ENCODE assay signal across 10 cellular contexts in genomic region chr1:197198333-197198732, GRCh38. TPM values are rescaled to one million over a fixed set of nuclear protein-coding genes. Genes with fewer than 3 reads are reported as not detected.
DNase-seq lines count a peak whose midpoint lies in the region; ATAC-seq and TF ChIP-seq lines count a peak whose summit lies in the region.
"Had no signal": no experiment of that assay in that cellular context is flagged by ENCODE, and none has a peak within 500 bp of the region (broad histone marks: within the 10 kb centered on the region; RNA-seq: fewer than 3 reads in every experiment).

No MANE protein-coding gene starts in this region.

- POLR2A ChIA-PET in activated CD4-positive, alpha-beta T cell treated with anti-CD3 and anti-CD28 coated beads, Interleukin-2, amount 10 ng/mL, durations not matched to agents 7 days and 5 days (lab: Charles Lee) = no interaction called here

- peak overlapping the region; percentile 87 for H3K4me3 ChIP-seq in WI38 (ENCODE audit: low read depth, low read length)
- peak overlapping the region; percentile 91 for H3K4me3 ChIP-seq in fibroblast of villous mesenchyme (ENCODE audit: low read depth, low read length)
- H3K4me3 ChIP-seq in skeletal muscle tissue (ENCODE audit: low read length in 3 of 3) = peak overlapping the region; percentile 6 to 96 (median 14)

- H3K9ac ChIP-seq in skeletal muscle tissue (ENCODE audit: low read depth in 1 of 3, low read length in 3 of 3) = no peak overlapping the region

- peaks cover 10 to 31% (median 13%) of the 10 kb centered on the region in 3 donors for H3K4me1 ChIP-seq in skeletal muscle tissue (ENCODE audit: control insufficient read depth in 3 of 3, insufficient read depth in 3 of 3, low read length in 3 of 3)

- peak overlapping the region; percentile 93 for H3K4me3 Mint-ChIP-seq in activated CD4-positive, alpha-beta T cell treated with anti-CD3 and anti-CD28 coated beads, Interleukin-2, amount 10 ng/mL, durations not matched to agents 7 days and 5 days

- H3K4me1 Mint-ChIP-seq in activated CD4-positive, alpha-beta T cell treated with anti-CD3 and anti-CD28 coated beads, Interleukin-2, amount 10 ng/mL, durations not matched to agents 7 days and 5 days = peaks cover 64% of the 10 kb centered on the region

- H3K27ac ChIP-seq in skeletal muscle tissue (ENCODE audit: low read depth, low read length) = no peak overlapping the region

- peaks cover 17% of the 10 kb centered on the region for H3K36me3 Mint-ChIP-seq in activated CD4-positive, alpha-beta T cell treated with anti-CD3 and anti-CD28 coated beads, Interleukin-2, amount 10 ng/mL, durations not matched to agents 7 days and 5 days (ENCODE audit: low read depth)

- CTCF ChIA-PET in activated CD4-positive, alpha-beta T cell treated with anti-CD3 and anti-CD28 coated beads, Interleukin-2, amount 10 ng/mL, durations not matched to agents 7 days and 5 days (lab: Charles Lee) = no interaction called here

- no peak for DNase-seq in activated CD4-positive, alpha-beta T cell treated with anti-CD3 and anti-CD28 coated beads, Interleukin-2, amount 10 ng/mL, durations not matched to agents 7 days and 5 days
- DNase-seq in activated CD4-positive, alpha-beta T cell treated with anti-CD3 and anti-CD28 coated beads for 4 hours = no peak
- no peak for DNase-seq in fibroblast of villous mesenchyme (ENCODE audit: low read depth)
- DNase-seq in activated gamma-delta T cell treated with Interleukin-2 at 50 U/mL for 16 hours = no peak
- DNase-seq in NCI-H2227 treated with DMSO at 0.1 percent for 48 hours (lab: John Stamatoyannopoulos, UW) = no peak
- DNase-seq: anterior cingulate cortex, NCI-H1436 had no signal

- no peaks in the 10 kb centered on the region for H3K9me3 ChIP-seq in skeletal muscle tissue (ENCODE audit: control insufficient read depth in 3 of 3, low read length in 3 of 3)

- no peaks in the 10 kb centered on the region for H3K27me3 ChIP-seq in skeletal muscle tissue (ENCODE audit: control insufficient read depth in 3 of 3, insufficient read depth in 3 of 3, low read length in 3 of 3)

- no peaks in the 10 kb centered on the region for H3K36me3 ChIP-seq in skeletal muscle tissue (ENCODE audit: control insufficient read depth in 3 of 3, insufficient read depth in 3 of 3, low read length in 3 of 3)

- no peak for ATAC-seq in GM21529 (IDR thresholded peaks at IDR 0.05; ENCODE audit: unreplicated experiment)

- no peaks in the 10 kb centered on the region for H3K9me3 Mint-ChIP-seq in activated CD4-positive, alpha-beta T cell treated with anti-CD3 and anti-CD28 coated beads, Interleukin-2, amount 10 ng/mL, durations not matched to agents 7 days and 5 days

- H3K27ac Mint-ChIP-seq in activated CD4-positive, alpha-beta T cell treated with anti-CD3 and anti-CD28 coated beads, Interleukin-2, amount 10 ng/mL, durations not matched to agents 7 days and 5 days = no peak overlapping the region

- TF ChIP-seq CTCF in WI38 (IDR thresholded peaks at IDR 0.05; ENCODE audit: low read depth, low read length) (no peak), fibroblast of villous mesenchyme (IDR thresholded peaks at IDR 0.05; ENCODE audit: insufficient read depth, low read depth, low read length) (no peak)

- no peaks in the 10 kb centered on the region for H3K27me3 Mint-ChIP-seq in activated CD4-positive, alpha-beta T cell treated with anti-CD3 and anti-CD28 coated beads, Interleukin-2, amount 10 ng/mL, durations not matched to agents 7 days and 5 days

RNA-seq across cellular contexts. Expression of gene ZBTB41, which starts 2.8 kb away (rescaled TPM):
- total RNA-seq in activated CD4-positive, alpha-beta T cell treated with anti-CD3 and anti-CD28 coated beads, Interleukin-2, amount 10 ng/mL, durations not matched to agents 7 days and 5 days = 1 to 10 TPM; 6.2 to 7.0 TPM
- total RNA-seq in fibroblast of villous mesenchyme = 18.4 and 32.0 TPM in 2 replicates
- 9.9 TPM for total RNA-seq in skeletal muscle tissue

RNA-seq across cellular contexts. Expression of gene ASPM, which starts 51.9 kb away (rescaled TPM):
- total RNA-seq in activated CD4-positive, alpha-beta T cell treated with anti-CD3 and anti-CD28 coated beads, Interleukin-2, amount 10 ng/mL, durations not matched to agents 7 days and 5 days = 100 to 1,000 TPM in 1 of 2 experiments, 10 to 100 TPM in 1; 92.8 to 104 TPM
- total RNA-seq in fibroblast of villous mesenchyme (19.6 and 43.6 TPM in 2 replicates), skeletal muscle tissue (5.7 TPM)

Comparison
In these comparisons a context has a peak if more than half of its experiments do, and no peak if none do; other contexts are left out.
1. H3K4me3 ChIP-seq: peak in every context shown above with its lines; median percentile 91 in fibroblast of villous mesenchyme; 87 in WI38; 14 in skeletal muscle tissue.